Comparison of ENCODE assay signal across 23 cellular contexts in genomic region chr13:42107006-42107405, GRCh38. TPM values are rescaled to one million over a fixed set of nuclear protein-coding genes. Genes with fewer than 3 reads are reported as not detected.
DNase-seq lines count a peak whose midpoint lies in the region; ATAC-seq and TF ChIP-seq lines count a peak whose summit lies in the region.
"Had no signal": no experiment of that assay in that cellular context is flagged by ENCODE, and none has a peak within 500 bp of the region (broad histone marks: within the 10 kb centered on the region; RNA-seq: fewer than 3 reads in every experiment).

No MANE protein-coding gene starts in this region.

- H3K9me3 ChIP-seq in T-helper 17 cell (ENCODE audit: control insufficient read depth, low read length, poor library complexity, severe bottlenecking) = no peaks in the 10 kb centered on the region
- H3K9me3 ChIP-seq: SK-N-SH had no signal

- in situ Hi-C loops in ACHN (cut with HindIII; ENCODE audit: low pct_ligation_motif_present, low pct_unique_long_range_greater_than_20kb, low sequenced_read_pairs) = no loop called here

- CTCF ChIA-PET in Calu3 (lab: Charles Lee) = interaction anchor here (0.8 to 1.9 kb wide), 4 partner anchors 9 to 459 kb away, joined by 3 to 6 read pairs (median 4); no protein-coding TSS in a partner anchor

- no peak for ATAC-seq in T-helper 17 cell
- no peak for ATAC-seq in GM21423 (IDR thresholded peaks at IDR 0.05; ENCODE audit: unreplicated experiment)
- no peak for ATAC-seq in HG03520 (IDR thresholded peaks at IDR 0.05; ENCODE audit: unreplicated experiment)
- ATAC-seq in GM21381 (IDR thresholded peaks at IDR 0.05; ENCODE audit: unreplicated experiment) = no peak
- ATAC-seq: activated CD8-positive, alpha-beta T cell treated with anti-CD3 and anti-CD28 coated beads, Interleukin-2, amount 10 ng/mL, durations not matched to agents 7 days and 5 days; GM12878; right cardiac atrium had no signal

- peaks cover 53% of the 10 kb centered on the region for H3K4me1 Mint-ChIP-seq in Calu3 (ENCODE audit: low read depth, unreplicated experiment)
- peaks cover 18% of the 10 kb centered on the region for H3K4me1 Mint-ChIP-seq in T-helper 17 cell

- DNase-seq in ACHN (peak; percentile 73), Calu3 (peak; percentile 16), T-helper 17 cell (no peak), glomerular visceral epithelial cell (ENCODE audit: extremely low spot score) (peak; percentile 64), epidermal melanocyte (ENCODE audit: insufficient read length, low spot score) (no peak)
- DNase-seq: activated CD8-positive, alpha-beta T cell treated with anti-CD3 and anti-CD28 coated beads, Interleukin-2, amount 10 ng/mL, durations not matched to agents 7 days and 5 days; C1 segment of cervical spinal cord; EL; heart left ventricle; Karpas-422; mammary epithelial cell; MV-4-11; NCI-H1694; NCI-H774; right cardiac atrium; SK-N-SH; stimulated activated CD4-positive, alpha-beta T cell treated with anti-CD3 and anti-CD28 coated beads, Interleukin-2, amount 100 ng/mL, for 24 hours had no signal

- intact Hi-C loops in Calu3 (cut with micrococcal nuclease; ENCODE audit: unreplicated experiment) = loop anchor here (2.0 kb wide), 2 partner anchors 58 to 202 kb away; partner anchors contain the start of gene DGKH

- H3K27ac Mint-ChIP-seq in Calu3 (ENCODE audit: unreplicated experiment) = no peak overlapping the region
- peak overlapping the region; percentile 66 for H3K27ac Mint-ChIP-seq in T-helper 17 cell
- H3K27ac Mint-ChIP-seq: activated CD8-positive, alpha-beta T cell treated with anti-CD3 and anti-CD28 coated beads, Interleukin-2, amount 10 ng/mL, durations not matched to agents 7 days and 5 days; activated naive CD8-positive, alpha-beta T cell had no signal

- H3K36me3 Mint-ChIP-seq in Calu3 (ENCODE audit: insufficient read depth, unreplicated experiment) (peaks cover 6% of the 10 kb centered on the region), T-helper 17 cell (ENCODE audit: low read depth) (no peaks in the 10 kb centered on the region)

- H3K4me3 Mint-ChIP-seq in Calu3 (ENCODE audit: low read depth, unreplicated experiment) (no peak overlapping the region), T-helper 17 cell (no peak overlapping the region)
- H3K4me3 Mint-ChIP-seq: activated CD8-positive, alpha-beta T cell treated with anti-CD3 and anti-CD28 coated beads, Interleukin-2, amount 10 ng/mL, durations not matched to agents 7 days and 5 days; activated naive CD8-positive, alpha-beta T cell; neural crest cell had no signal

- no peak for TF ChIP-seq CTCF in Calu3 (IDR thresholded peaks at IDR 0.05; ENCODE audit: unreplicated experiment)

- H3K27me3 Mint-ChIP-seq in Calu3 (ENCODE audit: unreplicated experiment) (no peaks in the 10 kb centered on the region), T-helper 17 cell (no peaks in the 10 kb centered on the region)
- H3K27me3 Mint-ChIP-seq: activated naive CD8-positive, alpha-beta T cell had no signal

- BruUV-seq in Calu3 (replicated peaks; lab: Mats Ljungman, UMichigan) = no TSS peak

- no peaks in the 10 kb centered on the region for H3K9me3 Mint-ChIP-seq in Calu3 (ENCODE audit: low read depth, unreplicated experiment)

RNA-seq across cellular contexts. Expression of gene DGKH, which starts 58.6 kb away (rescaled TPM):
- total RNA-seq in Calu3 (2022) (18.9 and 19.1 TPM in 2 replicates), T-helper 17 cell (10 to 100 TPM; 10.4 to 10.7 TPM)

Comparison
In these comparisons a context has a peak if more than half of its experiments do, and no peak if none do; other contexts are left out.
1. DNase-seq: peak in ACHN (single experiment), Calu3 (single experiment) and glomerular visceral epithelial cell (single experiment); none in T-helper 17 cell (0 of 3) and epidermal melanocyte (single experiment).